In the genomic region with DNA sequence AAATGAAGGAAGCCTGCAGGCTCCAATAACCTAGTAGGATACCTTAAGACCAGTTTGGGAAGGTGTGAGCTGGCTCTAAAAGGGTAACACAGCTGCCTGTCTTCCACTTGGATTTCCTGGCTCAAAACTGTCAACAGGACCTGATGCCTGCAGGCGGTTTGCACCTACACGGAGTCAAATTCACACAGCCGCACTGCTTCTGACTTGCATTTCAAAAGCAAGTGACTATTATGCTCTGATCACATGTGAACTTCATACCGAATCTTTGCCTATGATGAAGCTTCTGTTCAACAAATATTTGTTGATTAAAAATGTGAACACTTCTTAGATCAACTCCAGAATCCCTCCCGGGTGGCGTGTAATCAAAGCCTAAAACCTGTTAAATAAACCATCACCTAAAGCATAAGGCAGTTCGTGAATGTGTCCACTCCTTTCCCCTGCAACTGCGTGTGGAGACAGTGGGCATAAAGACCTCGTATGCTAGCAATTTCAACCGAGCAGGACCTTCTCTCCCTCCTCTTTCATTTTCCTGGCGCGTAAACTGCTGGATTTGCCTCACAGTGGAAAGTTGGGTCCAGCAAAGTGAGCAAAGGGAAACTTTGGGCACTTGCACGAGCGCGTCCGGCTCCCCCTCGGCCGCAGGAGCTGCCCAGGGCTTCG, we compare ENCODE assay signal across 8 cellular contexts. TPM values are rescaled to one million over a fixed set of nuclear protein-coding genes. Genes with fewer than 3 reads are reported as not detected.
A peak's percentile ranks its signal among the peaks of the same experiment; 100 is the strongest.
DNase-seq lines count a peak whose midpoint lies in the region; ATAC-seq and TF ChIP-seq lines count a peak whose summit lies in the region.

No MANE protein-coding gene starts in this region.

- no peaks in the 10 kb centered on the region for H3K36me3 ChIP-seq in CD8-positive, alpha-beta memory T cell (ENCODE audit: insufficient read depth, low read length)

- no peaks in the 10 kb centered on the region for H3K36me3 Mint-ChIP-seq in CD8-positive, alpha-beta memory T cell
- no peaks in the 10 kb centered on the region for H3K36me3 Mint-ChIP-seq in nephron progenitor cell (ENCODE audit: low read depth)

- CTCF ChIA-PET in CD8-positive, alpha-beta memory T cell (lab: Charles Lee): no interaction called here

- POLR2A ChIA-PET in CD8-positive, alpha-beta memory T cell (lab: Charles Lee): no interaction called here

- DNase-seq in CD8-positive, alpha-beta memory T cell: no peak
- peak; percentile 18 for DNase-seq in NCI-H1092 (lab: John Stamatoyannopoulos, UW)
- no peak for DNase-seq in coronary artery (ENCODE audit: low spot score)
- no peak for DNase-seq in nephron progenitor cell
- DNase-seq in NCI-H82 treated with DMSO at 0.1 percent for 48 hours (lab: John Stamatoyannopoulos, UW; ENCODE audit: unreplicated experiment): no peak
- no peak for DNase-seq in cerebellum (ENCODE audit: low spot score)

- peak overlapping the region; percentile 31 to 83 (median 62) for H3K4me3 Mint-ChIP-seq in CD8-positive, alpha-beta memory T cell
- H3K4me3 Mint-ChIP-seq in nephron progenitor cell: peak overlapping the region; percentile 80

- peaks cover 39 to 75% of the 10 kb centered on the region in 2 donors for H3K27me3 Mint-ChIP-seq in CD8-positive, alpha-beta memory T cell
- peaks cover 69% of the 10 kb centered on the region for H3K27me3 Mint-ChIP-seq in nephron progenitor cell (ENCODE audit: low read depth, poor library complexity)

- ATAC-seq in HG03460 (IDR thresholded peaks at IDR 0.05; ENCODE audit: unreplicated experiment) (no peak), GM21723 (IDR thresholded peaks at IDR 0.05; ENCODE audit: unreplicated experiment) (no peak)

- peak overlapping the region in 1 of 8 donors; percentile 30 for H3K27ac Mint-ChIP-seq in CD8-positive, alpha-beta memory T cell
- H3K27ac Mint-ChIP-seq in nephron progenitor cell: no peak overlapping the region

- no peaks in the 10 kb centered on the region for H3K9me3 ChIP-seq in CD8-positive, alpha-beta memory T cell (ENCODE audit: low read length)

- H3K9me3 Mint-ChIP-seq in CD8-positive, alpha-beta memory T cell: no peaks in the 10 kb centered on the region
- no peaks in the 10 kb centered on the region for H3K9me3 Mint-ChIP-seq in nephron progenitor cell

- H3K4me1 ChIP-seq in CD8-positive, alpha-beta memory T cell (ENCODE audit: insufficient read depth, low read length): no peaks in the 10 kb centered on the region

- peaks cover 10 to 17% (median 17%) of the 10 kb centered on the region in 3 donors for H3K4me1 Mint-ChIP-seq in CD8-positive, alpha-beta memory T cell
- peaks cover 42% of the 10 kb centered on the region for H3K4me1 Mint-ChIP-seq in nephron progenitor cell

- TF ChIP-seq CTCF in coronary artery (IDR thresholded peaks at IDR 0.05) (no peak), nephron progenitor cell (IDR thresholded peaks at IDR 0.05) (no peak)

- peaks cover 22% of the 10 kb centered on the region for H3K27me3 ChIP-seq in CD8-positive, alpha-beta memory T cell (ENCODE audit: insufficient read depth, low read length, poor library complexity, severe bottlenecking)

- no peak overlapping the region for H3K4me3 ChIP-seq in CD8-positive, alpha-beta memory T cell (ENCODE audit: low read length)
- peak overlapping the region; percentile 76 for H3K4me3 ChIP-seq in coronary artery

- H3K27ac ChIP-seq in CD8-positive, alpha-beta memory T cell (ENCODE audit: low read depth, low read length): no peak overlapping the region
- no peak overlapping the region for H3K27ac ChIP-seq in coronary artery

RNA-seq across cellular contexts. Expression of a gene that starts 0.8 kb away (rescaled TPM):
- total RNA-seq in CD8-positive, alpha-beta memory T cell: under 1 TPM; 0.22 to 0.27 TPM
- 1.2 TPM for polyA plus RNA-seq in CD8-positive, alpha-beta memory T cell
- 2.9 TPM for total RNA-seq in cerebellum
